15 cellular contexts compared by ENCODE assay signal in the genomic region with DNA sequence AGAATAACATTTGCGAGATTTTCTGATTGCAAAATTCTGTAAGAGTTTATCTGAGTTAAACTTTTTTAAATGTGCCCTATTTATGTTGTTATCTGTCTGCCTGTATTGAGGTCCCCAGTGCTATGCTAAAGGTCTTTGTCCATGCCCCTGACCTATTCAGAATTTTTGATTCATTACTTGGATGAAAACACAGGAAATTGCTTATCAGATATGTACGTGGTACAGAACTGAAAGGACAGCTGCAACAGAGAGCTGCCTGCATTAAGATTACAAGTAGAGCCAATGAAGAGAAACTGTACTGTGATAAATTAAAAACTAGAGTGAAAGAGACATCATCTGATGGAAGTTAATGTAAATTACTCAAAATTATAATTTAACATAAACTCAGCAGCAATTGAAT.
DNase-seq lines count a peak whose midpoint lies in the region; ATAC-seq and TF ChIP-seq lines count a peak whose summit lies in the region.
"Had no signal": no experiment of that assay in that cellular context is flagged by ENCODE, and none has a peak within 500 bp of the region (broad histone marks: within the 10 kb centered on the region; RNA-seq: fewer than 3 reads in every experiment).

No MANE protein-coding gene starts in this region.

- intact Hi-C loops in right lobe of liver (cut with DNase I): no loop called here
- intact Hi-C loops in ascending aorta (cut with DNase I): no loop called here

- no peak overlapping the region for H3K9ac ChIP-seq in BLaER1

- in situ Hi-C loops in brain microvascular endothelial cell (cut with HindIII; ENCODE audit: low pct_ligation_motif_present, low sequenced_read_pairs): no loop called here

- TF ChIP-seq CTCF in brain microvascular endothelial cell (IDR thresholded peaks at IDR 0.05; ENCODE audit: low read depth, low read length, missing control alignments): no peak
- no peak for TF ChIP-seq CTCF in right lobe of liver (IDR thresholded peaks at IDR 0.05)
- TF ChIP-seq CTCF in ascending aorta (IDR thresholded peaks at IDR 0.05): no peak

- no peak for TF ChIP-seq POLR2A in right lobe of liver (IDR thresholded peaks at IDR 0.05)

- peak; percentile 25 for DNase-seq in OCI-M1 (lab: John Stamatoyannopoulos, UW)
- peak; percentile 27 for DNase-seq in brain microvascular endothelial cell
- DNase-seq in right lobe of liver: no peak
- no peak for DNase-seq in ascending aorta (ENCODE audit: low spot score in 2 of 2)
- no peak for DNase-seq in nucleus accumbens (lab: John Stamatoyannopoulos, UW)
- DNase-seq: CD8-positive, alpha-beta T cell; DMS79 treated with DMSO at 0.1 percent for 48 hours; H9; MV-4-11; NCI-H1417 treated with DMSO at 0.1 percent for 48 hours; NCI-H2081 treated with DMSO at 0.1 percent for 48 hours; NCI-H2227 treated with DMSO at 0.1 percent for 48 hours; NCI-H526 had no signal

- H3K4me2 ChIP-seq in BLaER1: 0 out of 2 replicates have a peak overlapping the region, but pooled peaks have one; percentile 17

- H3K36me3 ChIP-seq in BLaER1 (no peaks in the 10 kb centered on the region), brain microvascular endothelial cell (replicated peaks) (no peaks in the 10 kb centered on the region), right lobe of liver (no peaks in the 10 kb centered on the region), ascending aorta (no peaks in the 10 kb centered on the region)

- H4K20me1 ChIP-seq in BLaER1: no peaks in the 10 kb centered on the region

- H3K4me3 ChIP-seq in BLaER1: no peak overlapping the region
- H3K4me3 ChIP-seq in brain microvascular endothelial cell (ENCODE audit: low read depth, low read length): no peak overlapping the region
- no peak overlapping the region for H3K4me3 ChIP-seq in right lobe of liver
- H3K4me3 ChIP-seq in ascending aorta: peak overlapping the region in 1 of 2 donors; percentile 13

- H3K27me3 ChIP-seq in BLaER1 (no peaks in the 10 kb centered on the region), brain microvascular endothelial cell (replicated peaks) (no peaks in the 10 kb centered on the region), right lobe of liver (no peaks in the 10 kb centered on the region), ascending aorta (no peaks in the 10 kb centered on the region)

- 49% methylated on average over 2 of the region's 2 CpGs for WGBS in right lobe of liver (ENCODE audit: insufficient coverage, low coverage, low lambda C conversion rate, missing lambda C conversion rate)

- H3K27ac ChIP-seq in BLaER1: no peak overlapping the region
- no peak overlapping the region for H3K27ac ChIP-seq in brain microvascular endothelial cell
- H3K27ac ChIP-seq in right lobe of liver: no peak overlapping the region
- no peak overlapping the region for H3K27ac ChIP-seq in ascending aorta

- peaks cover 9% of the 10 kb centered on the region for H3K9me3 ChIP-seq in BLaER1
- H3K9me3 ChIP-seq in right lobe of liver: no peaks in the 10 kb centered on the region
- no peaks in the 10 kb centered on the region for H3K9me3 ChIP-seq in ascending aorta

- ATAC-seq in right lobe of liver (peak in 3 of 4 donors; percentile 38 to 76 (median 59)), GM19395 (IDR thresholded peaks at IDR 0.05; ENCODE audit: unreplicated experiment) (no peak)
- ATAC-seq: CD8-positive, alpha-beta T cell had no signal

- peaks cover 15% of the 10 kb centered on the region for H3K4me1 ChIP-seq in BLaER1
- H3K4me1 ChIP-seq in right lobe of liver: no peaks in the 10 kb centered on the region
- no peaks in the 10 kb centered on the region for H3K4me1 ChIP-seq in ascending aorta

Comparison
In these comparisons a context has a peak if more than half of its experiments do, and no peak if none do; other contexts are left out.
1. DNase-seq: peak in OCI-M1 (single experiment) and brain microvascular endothelial cell (single experiment); none in right lobe of liver (0 of 3), ascending aorta (0 of 2) and nucleus accumbens (0 of 56).